ENCODE assay signal across 1 cellular context in genomic region chr14:92685784-92686355, GRCh38.
TF ChIP-seq lines count a peak whose summit lies in the region.

No MANE protein-coding gene starts in this region.

TF ChIP-seq in SK-N-SH, 30 proteins besides CTCF, POLR2A, EP300 and RAD21 (continued from another document):
- TF ChIP-seq CHD2 (IDR thresholded peaks at IDR 0.05; ENCODE audit: low read length, partially characterized antibody) (no peak), REST (IDR thresholded peaks at IDR 0.05; ENCODE audit: low read depth, low read length) (no peak), POLR2AphosphoS5 (IDR thresholded peaks at IDR 0.05; ENCODE audit: low read depth, low read length) (no peak), JUND (IDR thresholded peaks at IDR 0.05) (no peak), IRF3 (IDR thresholded peaks at IDR 0.05; ENCODE audit: low read depth, low read length) (no peak), RCOR1 (IDR thresholded peaks at IDR 0.05; ENCODE audit: low read length) (no peak), TAF1 (IDR thresholded peaks at IDR 0.05; ENCODE audit: borderline replicate concordance, low read depth, low read length) (no peak)
